33 cellular contexts compared by ENCODE assay signal in genomic region chr22:47115518-47115890, GRCh38.
"Had no signal": no experiment of that assay in that cellular context is flagged by ENCODE, and none has a peak within 500 bp of the region (broad histone marks: within the 10 kb centered on the region; RNA-seq: fewer than 3 reads in every experiment).

No MANE protein-coding gene starts in this region.

- H3K36me3 Mint-ChIP-seq: activated CD8-positive, alpha-beta memory T cell treated with anti-CD3 and anti-CD28 coated beads, Interleukin-2, amount 10 ng/mL, durations not matched to agents 7 days and 5 days; brain had no signal

- H3K4me3 Mint-ChIP-seq: activated B cell treated with CpG ODN at 0.5 μM for 24 hours; activated CD4-positive, alpha-beta memory T cell treated with anti-CD3 and anti-CD28 coated beads for 36 hours; activated CD8-positive, alpha-beta memory T cell treated with anti-CD3 and anti-CD28 coated beads, Interleukin-2, amount 10 ng/mL, durations not matched to agents 7 days and 5 days; activated CD8-positive, alpha-beta T cell treated with anti-CD3 and anti-CD28 coated beads, Interleukin-2, amount 10 ng/mL, durations not matched to agents 7 days and 5 days; activated naive CD8-positive, alpha-beta T cell; activated T-cell treated with anti-CD3 and anti-CD28 coated beads, Interleukin-2, amount 50 U/mL, for 24 hours; activated T-cell treated with anti-CD3 and anti-CD28 coated beads, Interleukin-2, amount 50 U/mL, for 72 hours; brain; central memory CD8-positive, alpha-beta T cell; effector memory CD8-positive, alpha-beta T cell; T-helper 17 cell; T-helper 2 cell treated with Interferon-gamma antibody and Interleukin-4, amounts not matched to agents 5 μg/mL and 100 μg/mL, for 36 hours had no signal

- H3K9me3 ChIP-seq: breast epithelium, esophagus muscularis mucosa, gastrocnemius medialis had no signal

- H3K27me3 Mint-ChIP-seq: activated B cell treated with CpG ODN at 0.5 μM for 24 hours; activated CD4-positive, alpha-beta memory T cell treated with anti-CD3 and anti-CD28 coated beads for 36 hours; activated CD8-positive, alpha-beta memory T cell treated with anti-CD3 and anti-CD28 coated beads, Interleukin-2, amount 10 ng/mL, durations not matched to agents 7 days and 5 days; activated naive CD8-positive, alpha-beta T cell; activated T-cell treated with anti-CD3 and anti-CD28 coated beads, Interleukin-2, amount 50 U/mL, for 24 hours; brain; central memory CD8-positive, alpha-beta T cell; effector memory CD8-positive, alpha-beta T cell; T-helper 17 cell had no signal

- H3K27ac Mint-ChIP-seq: activated B cell treated with CpG ODN at 0.5 μM for 24 hours; activated CD4-positive, alpha-beta memory T cell treated with anti-CD3 and anti-CD28 coated beads for 36 hours; activated CD8-positive, alpha-beta memory T cell treated with anti-CD3 and anti-CD28 coated beads, Interleukin-2, amount 10 ng/mL, durations not matched to agents 7 days and 5 days; activated CD8-positive, alpha-beta T cell treated with anti-CD3 and anti-CD28 coated beads, Interleukin-2, amount 10 ng/mL, durations not matched to agents 7 days and 5 days; activated naive CD8-positive, alpha-beta T cell; activated T-cell treated with anti-CD3 and anti-CD28 coated beads, Interleukin-2, amount 50 U/mL, for 24 hours; activated T-cell treated with anti-CD3 and anti-CD28 coated beads, Interleukin-2, amount 50 U/mL, for 72 hours; T-helper 17 cell; T-helper 2 cell treated with Interferon-gamma antibody and Interleukin-4, amounts not matched to agents 5 μg/mL and 100 μg/mL, for 36 hours had no signal

- H3K9me3 Mint-ChIP-seq: activated B cell treated with CpG ODN at 0.5 μM for 24 hours; activated CD4-positive, alpha-beta memory T cell treated with anti-CD3 and anti-CD28 coated beads for 36 hours; activated T-cell treated with anti-CD3 and anti-CD28 coated beads, Interleukin-2, amount 50 U/mL, for 24 hours; activated T-cell treated with anti-CD3 and anti-CD28 coated beads, Interleukin-2, amount 50 U/mL, for 72 hours; central memory CD8-positive, alpha-beta T cell; effector memory CD8-positive, alpha-beta T cell; T-helper 2 cell treated with Interferon-gamma antibody and Interleukin-4, amounts not matched to agents 5 μg/mL and 100 μg/mL, for 36 hours had no signal

- H3K4me1 ChIP-seq: breast epithelium, esophagus muscularis mucosa, foreskin keratinocyte, gastrocnemius medialis had no signal

- H3K4me1 Mint-ChIP-seq: activated B cell treated with CpG ODN at 0.5 μM for 24 hours; activated CD8-positive, alpha-beta memory T cell treated with anti-CD3 and anti-CD28 coated beads, Interleukin-2, amount 10 ng/mL, durations not matched to agents 7 days and 5 days had no signal

- H3K36me3 ChIP-seq: breast epithelium, cardiac muscle cell, gastrocnemius medialis, WERI-Rb-1 had no signal

- H3K27me3 ChIP-seq: breast epithelium, cardiac muscle cell, esophagus muscularis mucosa, foreskin keratinocyte, gastrocnemius medialis had no signal

- H3K4me3 ChIP-seq: breast epithelium, cardiac muscle cell, esophagus muscularis mucosa, gastrocnemius medialis had no signal

- H3K27ac ChIP-seq: breast epithelium, cardiac muscle cell, esophagus muscularis mucosa, foreskin keratinocyte, gastrocnemius medialis, WERI-Rb-1 had no signal

- ATAC-seq: activated CD4-positive, CD25-positive, alpha-beta regulatory T cell treated with anti-CD3 and anti-CD28 coated beads, Interleukin-2, amount 50 U/mL, for 24 hours; activated CD8-positive, alpha-beta memory T cell treated with anti-CD3 and anti-CD28 coated beads, Interleukin-2, amount 10 ng/mL, durations not matched to agents 7 days and 5 days; activated CD8-positive, alpha-beta T cell treated with anti-CD3 and anti-CD28 coated beads, Interleukin-2, amount 10 ng/mL, durations not matched to agents 7 days and 5 days; activated T-cell treated with anti-CD3 and anti-CD28 coated beads, Interleukin-2, amount 50 U/mL, for 72 hours; effector memory CD8-positive, alpha-beta T cell; foreskin keratinocyte; gastrocnemius medialis; T-helper 17 cell had no signal

- DNase-seq: activated B cell treated with CpG ODN at 0.5 μM for 24 hours; activated CD4-positive, alpha-beta memory T cell treated with anti-CD3 and anti-CD28 coated beads for 36 hours; activated CD4-positive, alpha-beta T cell treated with anti-CD3 and anti-CD28 coated beads for 48 hours; activated CD8-positive, alpha-beta memory T cell treated with anti-CD3 and anti-CD28 coated beads, Interleukin-2, amount 10 ng/mL, durations not matched to agents 7 days and 5 days; activated CD8-positive, alpha-beta memory T cell treated with anti-CD3 and anti-CD28 coated beads, Interleukin-2, amount 50 U/mL, for 4 hours; activated CD8-positive, alpha-beta T cell treated with anti-CD3 and anti-CD28 coated beads, Interleukin-2, amount 10 ng/mL, durations not matched to agents 7 days and 5 days; activated effector memory CD4-positive, alpha-beta T cell treated with Interleukin-2 at 50 U/mL for 16 hours; activated gamma-delta T cell treated with Interleukin-2 at 50 U/mL for 16 hours; activated naive CD4-positive, alpha-beta T cell treated with anti-CD3 and anti-CD28 coated beads, Interleukin-2, amount 50 U/mL, for 16 hours; activated naive CD4-positive, alpha-beta T cell treated with Interleukin-2 at 50 U/mL for 16 hours; activated T-cell treated with anti-CD3 and anti-CD28 coated beads for 4 hours; activated T-cell treated with anti-CD3 and anti-CD28 coated beads, Interleukin-2, amount 50 U/mL, for 24 hours; activated T-cell treated with anti-CD3 and anti-CD28 coated beads, Interleukin-2, amount 50 U/mL, for 72 hours; amygdala; cortex of kidney; dermis blood vessel endothelial cell; effector CD4-positive, alpha-beta T cell; effector memory CD8-positive, alpha-beta T cell; erythroblast; foreskin keratinocyte; gastrocnemius medialis; T-helper 1 cell; T-helper 17 cell; T1000; WERI-Rb-1 had no signal
